ENCODE assay signal across 18 cellular contexts in genomic region chr16:70483426-70483825, GRCh38. TPM values are rescaled to one million over a fixed set of nuclear protein-coding genes. Genes with fewer than 3 reads are reported as not detected.
A peak's percentile ranks its signal among the peaks of the same experiment; 100 is the strongest.
DNase-seq lines count a peak whose midpoint lies in the region; ATAC-seq, FAIRE-seq and TF ChIP-seq lines count a peak whose summit lies in the region.
"Had no signal": no experiment of that assay in that cellular context is flagged by ENCODE, and none has a peak within 500 bp of the region (broad histone marks: within the 10 kb centered on the region; RNA-seq: fewer than 3 reads in every experiment).

No MANE protein-coding gene starts in this region.

- H3K4me1 Mint-ChIP-seq in activated naive CD8-positive, alpha-beta T cell treated with anti-CD3 and anti-CD28 coated beads for 36 hours: peaks cover 2% of the 10 kb centered on the region
- H3K4me1 Mint-ChIP-seq in natural killer cell treated with Interleukin-12 subunit alpha and Interleukin-12 subunit beta and Interleukin-15 and Interleukin-18, amount 100 ng/mL, for 72 hours (ENCODE audit: low read depth in 2 of 2): peaks cover 0 to 3% of the 10 kb centered on the region in 2 donors
- H3K4me1 Mint-ChIP-seq in activated T-helper 1 cell treated with anti-CD3 and anti-CD28 coated beads, Interleukin-12 subunit alpha, Interleukin-12 subunit beta, Interleukin-2, Interleukin-4 antibody, amounts not matched to agents 30 ng/mL and 10 ng/mL and 1 ng/mL, durations not matched to agents 14 hours and 24 hours and 36 hours (ENCODE audit: low read depth): peaks cover 7% of the 10 kb centered on the region
- H3K4me1 Mint-ChIP-seq: activated naive CD4-positive, alpha-beta T cell treated with anti-CD3 and anti-CD28 coated beads, Interleukin-2, amount 50 U/mL, for 24 hours; neural crest cell had no signal

- intact Hi-C loops in vagina (cut with DNase I): no loop called here
- intact Hi-C loops in activated T-helper 1 cell treated with anti-CD3 and anti-CD28 coated beads, Interleukin-12 subunit alpha, Interleukin-12 subunit beta, Interleukin-2, Interleukin-4 antibody, amounts not matched to agents 30 ng/mL and 10 ng/mL and 1 ng/mL, durations not matched to agents 14 hours and 24 hours and 36 hours (cut with micrococcal nuclease): no loop called here

- no peak for TF ChIP-seq CTCF in vagina (IDR thresholded peaks at IDR 0.05)

- no peaks in the 10 kb centered on the region for H3K27me3 Mint-ChIP-seq in activated naive CD8-positive, alpha-beta T cell treated with anti-CD3 and anti-CD28 coated beads for 36 hours
- no peaks in the 10 kb centered on the region for H3K27me3 Mint-ChIP-seq in natural killer cell treated with Interleukin-12 subunit alpha and Interleukin-12 subunit beta and Interleukin-15 and Interleukin-18, amount 100 ng/mL, for 72 hours
- H3K27me3 Mint-ChIP-seq in activated T-helper 1 cell treated with anti-CD3 and anti-CD28 coated beads, Interleukin-12 subunit alpha, Interleukin-12 subunit beta, Interleukin-2, Interleukin-4 antibody, amounts not matched to agents 30 ng/mL and 10 ng/mL and 1 ng/mL, durations not matched to agents 14 hours and 24 hours and 36 hours (ENCODE audit: insufficient read depth): no peaks in the 10 kb centered on the region
- H3K27me3 Mint-ChIP-seq: activated naive CD4-positive, alpha-beta T cell treated with anti-CD3 and anti-CD28 coated beads, Interleukin-2, amount 50 U/mL, for 24 hours had no signal

- no peak overlapping the region for H3K27ac ChIP-seq in vagina
- H3K27ac ChIP-seq: SK-N-MC, VCaP had no signal

- no peaks in the 10 kb centered on the region for H3K27me3 ChIP-seq in vagina

- H3K4me1 ChIP-seq in vagina: peaks cover 14% of the 10 kb centered on the region

- no peak overlapping the region for H3K4me3 Mint-ChIP-seq in activated naive CD8-positive, alpha-beta T cell treated with anti-CD3 and anti-CD28 coated beads for 36 hours
- H3K4me3 Mint-ChIP-seq in natural killer cell treated with Interleukin-12 subunit alpha and Interleukin-12 subunit beta and Interleukin-15 and Interleukin-18, amount 100 ng/mL, for 72 hours: no peak overlapping the region
- H3K4me3 Mint-ChIP-seq in activated T-helper 1 cell treated with anti-CD3 and anti-CD28 coated beads, Interleukin-12 subunit alpha, Interleukin-12 subunit beta, Interleukin-2, Interleukin-4 antibody, amounts not matched to agents 30 ng/mL and 10 ng/mL and 1 ng/mL, durations not matched to agents 14 hours and 24 hours and 36 hours: no peak overlapping the region
- H3K4me3 Mint-ChIP-seq: activated naive CD4-positive, alpha-beta T cell treated with anti-CD3 and anti-CD28 coated beads, Interleukin-2, amount 50 U/mL, for 24 hours; CD14-positive monocyte; neural crest cell had no signal

- TF ChIP-seq POLR2A in GM12892 (IDR thresholded peaks at IDR 0.05; ENCODE audit: low read depth, low read length) (no peak), vagina (IDR thresholded peaks at IDR 0.05) (no peak)

- no peaks in the 10 kb centered on the region for H3K9me3 Mint-ChIP-seq in activated naive CD8-positive, alpha-beta T cell treated with anti-CD3 and anti-CD28 coated beads for 36 hours
- H3K9me3 Mint-ChIP-seq in natural killer cell treated with Interleukin-12 subunit alpha and Interleukin-12 subunit beta and Interleukin-15 and Interleukin-18, amount 100 ng/mL, for 72 hours: no peaks in the 10 kb centered on the region
- no peaks in the 10 kb centered on the region for H3K9me3 Mint-ChIP-seq in activated T-helper 1 cell treated with anti-CD3 and anti-CD28 coated beads, Interleukin-12 subunit alpha, Interleukin-12 subunit beta, Interleukin-2, Interleukin-4 antibody, amounts not matched to agents 30 ng/mL and 10 ng/mL and 1 ng/mL, durations not matched to agents 14 hours and 24 hours and 36 hours
- H3K9me3 Mint-ChIP-seq: activated naive CD4-positive, alpha-beta T cell treated with anti-CD3 and anti-CD28 coated beads, Interleukin-2, amount 50 U/mL, for 24 hours; CD14-positive monocyte; neural crest cell had no signal

- DNase-seq in GM12892 (ENCODE audit: insufficient read length) (no peak), epidermal melanocyte (ENCODE audit: insufficient read length, low spot score) (no peak), vagina (ENCODE audit: extremely low spot score in 2 of 2) (no peak)
- DNase-seq in activated naive CD8-positive, alpha-beta T cell treated with anti-CD3 and anti-CD28 coated beads for 36 hours: no peak
- DNase-seq in natural killer cell treated with Interleukin-12 subunit alpha and Interleukin-12 subunit beta and Interleukin-15 and Interleukin-18, amount 100 ng/mL, for 72 hours (ENCODE audit: low spot score): no peak
- no peak for DNase-seq in activated T-helper 1 cell treated with anti-CD3 and anti-CD28 coated beads, Interleukin-12 subunit alpha, Interleukin-12 subunit beta, Interleukin-2, Interleukin-4 antibody, amounts not matched to agents 30 ng/mL and 10 ng/mL and 1 ng/mL, durations not matched to agents 14 hours and 24 hours and 36 hours (ENCODE audit: low spot score)
- DNase-seq: EL; mammary epithelial cell; NCI-H2081 treated with DMSO at 0.1 percent for 48 hours; stimulated activated CD4-positive, alpha-beta T cell treated with anti-CD3 and anti-CD28 coated beads, Interleukin-2, amount 100 ng/mL, for 48 hours had no signal

- peaks cover 2% of the 10 kb centered on the region for H3K36me3 Mint-ChIP-seq in activated naive CD8-positive, alpha-beta T cell treated with anti-CD3 and anti-CD28 coated beads for 36 hours
- no peaks in the 10 kb centered on the region for H3K36me3 Mint-ChIP-seq in natural killer cell treated with Interleukin-12 subunit alpha and Interleukin-12 subunit beta and Interleukin-15 and Interleukin-18, amount 100 ng/mL, for 72 hours
- H3K36me3 Mint-ChIP-seq in activated T-helper 1 cell treated with anti-CD3 and anti-CD28 coated beads, Interleukin-12 subunit alpha, Interleukin-12 subunit beta, Interleukin-2, Interleukin-4 antibody, amounts not matched to agents 30 ng/mL and 10 ng/mL and 1 ng/mL, durations not matched to agents 14 hours and 24 hours and 36 hours (ENCODE audit: low read depth): peaks cover 13% of the 10 kb centered on the region
- H3K36me3 Mint-ChIP-seq: activated naive CD4-positive, alpha-beta T cell treated with anti-CD3 and anti-CD28 coated beads, Interleukin-2, amount 50 U/mL, for 24 hours had no signal

- peak; percentile 73 for ATAC-seq in GM19351 (IDR thresholded peaks at IDR 0.05; ENCODE audit: unreplicated experiment)
- ATAC-seq in HG03108 (IDR thresholded peaks at IDR 0.05; ENCODE audit: unreplicated experiment): peak; percentile 44
- no peak for ATAC-seq in natural killer cell treated with Interleukin-12 subunit alpha and Interleukin-12 subunit beta and Interleukin-15 and Interleukin-18, amount 100 ng/mL, for 72 hours
- ATAC-seq: sciatic nerve had no signal

- peaks cover 0 to 63% of the 10 kb centered on the region in 2 donors for H3K36me3 ChIP-seq in vagina

- H3K27ac Mint-ChIP-seq in activated naive CD8-positive, alpha-beta T cell treated with anti-CD3 and anti-CD28 coated beads for 36 hours: peak overlapping the region; percentile 34
- peak overlapping the region in 1 of 2 donors; percentile 60 for H3K27ac Mint-ChIP-seq in natural killer cell treated with Interleukin-12 subunit alpha and Interleukin-12 subunit beta and Interleukin-15 and Interleukin-18, amount 100 ng/mL, for 72 hours
- no peak overlapping the region for H3K27ac Mint-ChIP-seq in activated T-helper 1 cell treated with anti-CD3 and anti-CD28 coated beads, Interleukin-12 subunit alpha, Interleukin-12 subunit beta, Interleukin-2, Interleukin-4 antibody, amounts not matched to agents 30 ng/mL and 10 ng/mL and 1 ng/mL, durations not matched to agents 14 hours and 24 hours and 36 hours
- H3K27ac Mint-ChIP-seq: activated naive CD4-positive, alpha-beta T cell treated with anti-CD3 and anti-CD28 coated beads, Interleukin-2, amount 50 U/mL, for 24 hours; CD14-positive monocyte had no signal

- H3K4me3 ChIP-seq in vagina: no peak overlapping the region
- H3K4me3 ChIP-seq: SK-N-MC had no signal

- H3K9me3 ChIP-seq in vagina: no peaks in the 10 kb centered on the region

- FAIRE-seq in GM12892 (lab: Jason Lieb, UNC): peak; percentile 74

RNA-seq across cellular contexts. Expression of gene FCSK, which starts 29.0 kb away (rescaled TPM):
- 10.1 TPM for polyA plus RNA-seq in GM12892 (2012; ENCODE audit: missing spikeins)
- 1 to 10 TPM; 8.7 to 9.6 TPM for total RNA-seq in activated naive CD8-positive, alpha-beta T cell treated with anti-CD3 and anti-CD28 coated beads for 36 hours
- 10 to 100 TPM; 19.4 to 35.2 TPM for total RNA-seq in natural killer cell treated with Interleukin-12 subunit alpha and Interleukin-12 subunit beta and Interleukin-15 and Interleukin-18, amount 100 ng/mL, for 72 hours
- 20.6 TPM for total RNA-seq in vagina
- total RNA-seq in activated T-helper 1 cell treated with anti-CD3 and anti-CD28 coated beads, Interleukin-12 subunit alpha, Interleukin-12 subunit beta, Interleukin-2, Interleukin-4 antibody, amounts not matched to agents 30 ng/mL and 10 ng/mL and 1 ng/mL, durations not matched to agents 14 hours and 24 hours and 36 hours: 19.7 and 21.0 TPM in 2 replicates

RNA-seq across cellular contexts. Expression of gene COG4, which starts 39.9 kb away (rescaled TPM):
- 29.7 TPM for polyA plus RNA-seq in GM12892 (2012; ENCODE audit: missing spikeins)
- total RNA-seq in activated naive CD8-positive, alpha-beta T cell treated with anti-CD3 and anti-CD28 coated beads for 36 hours: 10 to 100 TPM; 45.5 TPM
- total RNA-seq in natural killer cell treated with Interleukin-12 subunit alpha and Interleukin-12 subunit beta and Interleukin-15 and Interleukin-18, amount 100 ng/mL, for 72 hours: 10 to 100 TPM; 39.5 to 54.8 TPM
- total RNA-seq in vagina: 39.3 TPM
- 42.5 and 44.1 TPM in 2 replicates for total RNA-seq in activated T-helper 1 cell treated with anti-CD3 and anti-CD28 coated beads, Interleukin-12 subunit alpha, Interleukin-12 subunit beta, Interleukin-2, Interleukin-4 antibody, amounts not matched to agents 30 ng/mL and 10 ng/mL and 1 ng/mL, durations not matched to agents 14 hours and 24 hours and 36 hours

RNA-seq across cellular contexts. Expression of gene SF3B3, which starts 40.2 kb away (rescaled TPM):
- 153 TPM for polyA plus RNA-seq in GM12892 (2012; ENCODE audit: missing spikeins)
- total RNA-seq in activated naive CD8-positive, alpha-beta T cell treated with anti-CD3 and anti-CD28 coated beads for 36 hours: 100 to 1,000 TPM; 545 to 550 TPM
- 100 to 1,000 TPM; 394 to 560 TPM for total RNA-seq in natural killer cell treated with Interleukin-12 subunit alpha and Interleukin-12 subunit beta and Interleukin-15 and Interleukin-18, amount 100 ng/mL, for 72 hours
- total RNA-seq in vagina: 91.3 TPM
- total RNA-seq in activated T-helper 1 cell treated with anti-CD3 and anti-CD28 coated beads, Interleukin-12 subunit alpha, Interleukin-12 subunit beta, Interleukin-2, Interleukin-4 antibody, amounts not matched to agents 30 ng/mL and 10 ng/mL and 1 ng/mL, durations not matched to agents 14 hours and 24 hours and 36 hours: 532 and 545 TPM in 2 replicates

RNA-seq across cellular contexts. Expression of gene ST3GAL2, which starts 44.5 kb away (rescaled TPM):
- 37.6 TPM for polyA plus RNA-seq in GM12892 (2012; ENCODE audit: missing spikeins)
- total RNA-seq in activated naive CD8-positive, alpha-beta T cell treated with anti-CD3 and anti-CD28 coated beads for 36 hours: 10 to 100 TPM; 21.5 to 23.3 TPM
- total RNA-seq in natural killer cell treated with Interleukin-12 subunit alpha and Interleukin-12 subunit beta and Interleukin-15 and Interleukin-18, amount 100 ng/mL, for 72 hours: 10 to 100 TPM; 63.0 to 66.0 TPM
- total RNA-seq in vagina: 14.0 TPM
- 35.6 and 37.7 TPM in 2 replicates for total RNA-seq in activated T-helper 1 cell treated with anti-CD3 and anti-CD28 coated beads, Interleukin-12 subunit alpha, Interleukin-12 subunit beta, Interleukin-2, Interleukin-4 antibody, amounts not matched to agents 30 ng/mL and 10 ng/mL and 1 ng/mL, durations not matched to agents 14 hours and 24 hours and 36 hours

Comparison
In these comparisons a context has a peak if more than half of its experiments do, and no peak if none do; other contexts are left out.
1. ATAC-seq: peak in GM19351 (single experiment) and HG03108 (single experiment); none in natural killer cell treated with Interleukin-12 subunit alpha and Interleukin-12 subunit beta and Interleukin-15 and Interleukin-18, amount 100 ng/mL, for 72 hours (0 of 2).